1 cellular context compared by ENCODE assay signal in the genomic region with DNA sequence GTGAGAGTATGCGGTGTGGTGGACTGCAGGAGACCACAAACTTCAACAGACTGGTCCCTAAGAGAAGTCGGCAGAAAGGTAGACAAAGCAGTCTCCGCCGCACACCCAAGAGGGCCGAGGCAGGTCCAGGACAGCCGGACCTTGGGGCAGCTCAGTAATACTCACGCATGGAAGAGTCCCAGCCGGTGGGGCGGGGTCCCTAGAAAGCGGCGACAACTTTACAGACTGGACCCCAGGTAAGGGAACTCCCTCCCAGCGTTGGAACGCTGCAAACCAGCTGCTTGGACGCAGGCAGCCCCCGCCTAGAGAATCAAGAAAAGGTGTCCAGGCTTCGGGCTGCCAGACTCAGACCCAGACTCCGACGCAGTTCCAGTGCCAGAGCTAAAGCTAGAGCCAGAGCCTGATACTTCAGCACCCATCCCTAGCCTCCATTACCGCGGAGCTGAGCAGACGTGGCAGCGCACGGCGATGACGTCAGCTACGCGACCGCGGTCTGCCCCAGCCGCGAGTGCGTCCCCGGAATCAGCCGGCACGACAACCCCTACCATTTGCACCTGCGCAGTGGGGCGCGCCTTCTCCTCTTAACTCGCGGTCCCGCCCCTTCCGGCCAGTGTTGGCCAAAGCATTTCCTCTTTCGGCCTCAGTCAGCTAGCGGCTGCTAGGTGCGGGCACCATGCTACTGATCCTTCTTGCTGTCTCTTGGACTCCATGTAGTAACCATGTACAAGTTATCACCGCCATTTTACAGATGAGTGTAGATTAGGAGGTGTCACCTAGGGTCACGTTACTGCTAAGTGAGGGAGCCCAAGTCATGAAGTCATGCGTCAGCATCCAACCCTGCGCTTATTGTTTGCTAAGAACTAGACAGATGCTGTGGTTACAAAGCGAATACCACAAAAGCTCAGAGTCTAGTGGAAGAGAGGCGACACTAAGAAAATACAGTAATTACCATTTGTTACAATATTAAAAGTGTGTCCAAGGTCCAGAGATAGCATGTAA.
A peak's percentile ranks its signal among the peaks of the same experiment; 100 is the strongest.
TF ChIP-seq lines count a peak whose summit lies in the region.

A gene with protein sequence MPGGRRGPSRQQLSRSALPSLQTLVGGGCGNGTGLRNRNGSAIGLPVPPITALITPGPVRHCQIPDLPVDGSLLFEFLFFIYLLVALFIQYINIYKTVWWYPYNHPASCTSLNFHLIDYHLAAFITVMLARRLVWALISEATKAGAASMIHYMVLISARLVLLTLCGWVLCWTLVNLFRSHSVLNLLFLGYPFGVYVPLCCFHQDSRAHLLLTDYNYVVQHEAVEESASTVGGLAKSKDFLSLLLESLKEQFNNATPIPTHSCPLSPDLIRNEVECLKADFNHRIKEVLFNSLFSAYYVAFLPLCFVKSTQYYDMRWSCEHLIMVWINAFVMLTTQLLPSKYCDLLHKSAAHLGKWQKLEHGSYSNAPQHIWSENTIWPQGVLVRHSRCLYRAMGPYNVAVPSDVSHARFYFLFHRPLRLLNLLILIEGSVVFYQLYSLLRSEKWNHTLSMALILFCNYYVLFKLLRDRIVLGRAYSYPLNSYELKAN (minus strand): TSS at position 445 of the 999 bp plus-strand sequence. CDS start 1,541 bp downstream, outside the sequence.

TF ChIP-seq in HepG2, 621 proteins besides CTCF, POLR2A, EP300 and RAD21 (continued from another document and continues in another):
- TF ChIP-seq, protein P1, sequence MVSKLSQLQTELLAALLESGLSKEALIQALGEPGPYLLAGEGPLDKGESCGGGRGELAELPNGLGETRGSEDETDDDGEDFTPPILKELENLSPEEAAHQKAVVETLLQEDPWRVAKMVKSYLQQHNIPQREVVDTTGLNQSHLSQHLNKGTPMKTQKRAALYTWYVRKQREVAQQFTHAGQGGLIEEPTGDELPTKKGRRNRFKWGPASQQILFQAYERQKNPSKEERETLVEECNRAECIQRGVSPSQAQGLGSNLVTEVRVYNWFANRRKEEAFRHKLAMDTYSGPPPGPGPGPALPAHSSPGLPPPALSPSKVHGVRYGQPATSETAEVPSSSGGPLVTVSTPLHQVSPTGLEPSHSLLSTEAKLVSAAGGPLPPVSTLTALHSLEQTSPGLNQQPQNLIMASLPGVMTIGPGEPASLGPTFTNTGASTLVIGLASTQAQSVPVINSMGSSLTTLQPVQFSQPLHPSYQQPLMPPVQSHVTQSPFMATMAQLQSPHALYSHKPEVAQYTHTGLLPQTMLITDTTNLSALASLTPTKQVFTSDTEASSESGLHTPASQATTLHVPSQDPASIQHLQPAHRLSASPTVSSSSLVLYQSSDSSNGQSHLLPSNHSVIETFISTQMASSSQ (IDR thresholded peaks at IDR 0.05; ENCODE audit: low read depth), result peak; percentile 5; the same call in 1 of the 2 replicates
- TF ChIP-seq, protein P1 (CRISPR knock-in tag; IDR thresholded peaks at IDR 0.05; ENCODE audit: borderline replicate concordance), result peak; percentile 51; the same call in 1 of the 2 replicates
- TF ChIP-seq ZNF761 (CRISPR knock-in tag; conservative IDR thresholded peaks at IDR 0.05) (0 out of 2 replicates have a peak, but pooled peaks have one; percentile 63), ZNF557 (CRISPR knock-in tag; IDR thresholded peaks at IDR 0.05) (0 out of 2 replicates have a peak, but pooled peaks have one; percentile 45), ASH2L (IDR thresholded peaks at IDR 0.05; ENCODE audit: insufficient read length, low read depth, low read length) (peak; percentile 72), ZNF619 (CRISPR knock-in tag; IDR thresholded peaks at IDR 0.05) (0 out of 2 replicates have a peak, but pooled peaks have one; percentile 33), HOXA9 (CRISPR knock-in tag; IDR thresholded peaks at IDR 0.05; ENCODE audit: borderline replicate concordance) (0 out of 2 replicates have a peak, but pooled peaks have one; percentile 55), PHF5A (CRISPR knock-in tag; IDR thresholded peaks at IDR 0.05; ENCODE audit: low read depth, unreplicated experiment) (peak; percentile 39), ZNF274 (CRISPR knock-in tag; IDR thresholded peaks at IDR 0.05) (no peak; the same call in 1 of the 2 replicates), DNMT1 (CRISPR knock-in tag; IDR thresholded peaks at IDR 0.05) (no peak), KAT7 (CRISPR knock-in tag; IDR thresholded peaks at IDR 0.05; ENCODE audit: borderline replicate concordance) (peak; percentile 98), ZNF839 (CRISPR knock-in tag; IDR thresholded peaks at IDR 0.05; ENCODE audit: borderline replicate concordance) (no peak), NR1H2 (CRISPR knock-in tag; IDR thresholded peaks at IDR 0.05; ENCODE audit: borderline replicate concordance, low read depth) (no peak), ZNF510 (CRISPR knock-in tag; IDR thresholded peaks at IDR 0.05; ENCODE audit: low read depth) (0 out of 2 replicates have a peak, but pooled peaks have one; percentile 70), ELF4 (CRISPR knock-in tag; IDR thresholded peaks at IDR 0.05; ENCODE audit: borderline replicate concordance) (peak; percentile 60; the same call in 1 of the 2 replicates), TEAD3 (CRISPR knock-in tag; optimal IDR thresholded peaks at IDR 0.05; ENCODE audit: borderline replicate concordance) (peak; percentile 90), CHD4 (IDR thresholded peaks at IDR 0.05; ENCODE audit: borderline replicate concordance, low read length) (no peak)
- TF ChIP-seq, protein P2, sequence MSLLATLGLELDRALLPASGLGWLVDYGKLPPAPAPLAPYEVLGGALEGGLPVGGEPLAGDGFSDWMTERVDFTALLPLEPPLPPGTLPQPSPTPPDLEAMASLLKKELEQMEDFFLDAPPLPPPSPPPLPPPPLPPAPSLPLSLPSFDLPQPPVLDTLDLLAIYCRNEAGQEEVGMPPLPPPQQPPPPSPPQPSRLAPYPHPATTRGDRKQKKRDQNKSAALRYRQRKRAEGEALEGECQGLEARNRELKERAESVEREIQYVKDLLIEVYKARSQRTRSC (CRISPR knock-in tag; IDR thresholded peaks at IDR 0.05; ENCODE audit: low read depth), result no peak
- TF ChIP-seq, protein P3, sequence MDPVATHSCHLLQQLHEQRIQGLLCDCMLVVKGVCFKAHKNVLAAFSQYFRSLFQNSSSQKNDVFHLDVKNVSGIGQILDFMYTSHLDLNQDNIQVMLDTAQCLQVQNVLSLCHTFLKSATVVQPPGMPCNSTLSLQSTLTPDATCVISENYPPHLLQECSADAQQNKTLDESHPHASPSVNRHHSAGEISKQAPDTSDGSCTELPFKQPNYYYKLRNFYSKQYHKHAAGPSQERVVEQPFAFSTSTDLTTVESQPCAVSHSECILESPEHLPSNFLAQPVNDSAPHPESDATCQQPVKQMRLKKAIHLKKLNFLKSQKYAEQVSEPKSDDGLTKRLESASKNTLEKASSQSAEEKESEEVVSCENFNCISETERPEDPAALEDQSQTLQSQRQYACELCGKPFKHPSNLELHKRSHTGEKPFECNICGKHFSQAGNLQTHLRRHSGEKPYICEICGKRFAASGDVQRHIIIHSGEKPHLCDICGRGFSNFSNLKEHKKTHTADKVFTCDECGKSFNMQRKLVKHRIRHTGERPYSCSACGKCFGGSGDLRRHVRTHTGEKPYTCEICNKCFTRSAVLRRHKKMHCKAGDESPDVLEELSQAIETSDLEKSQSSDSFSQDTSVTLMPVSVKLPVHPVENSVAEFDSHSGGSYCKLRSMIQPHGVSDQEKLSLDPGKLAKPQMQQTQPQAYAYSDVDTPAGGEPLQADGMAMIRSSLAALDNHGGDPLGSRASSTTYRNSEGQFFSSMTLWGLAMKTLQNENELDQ (CRISPR knock-in tag; IDR thresholded peaks at IDR 0.05; ENCODE audit: borderline replicate concordance), result no peak
- TF ChIP-seq, protein P4, sequence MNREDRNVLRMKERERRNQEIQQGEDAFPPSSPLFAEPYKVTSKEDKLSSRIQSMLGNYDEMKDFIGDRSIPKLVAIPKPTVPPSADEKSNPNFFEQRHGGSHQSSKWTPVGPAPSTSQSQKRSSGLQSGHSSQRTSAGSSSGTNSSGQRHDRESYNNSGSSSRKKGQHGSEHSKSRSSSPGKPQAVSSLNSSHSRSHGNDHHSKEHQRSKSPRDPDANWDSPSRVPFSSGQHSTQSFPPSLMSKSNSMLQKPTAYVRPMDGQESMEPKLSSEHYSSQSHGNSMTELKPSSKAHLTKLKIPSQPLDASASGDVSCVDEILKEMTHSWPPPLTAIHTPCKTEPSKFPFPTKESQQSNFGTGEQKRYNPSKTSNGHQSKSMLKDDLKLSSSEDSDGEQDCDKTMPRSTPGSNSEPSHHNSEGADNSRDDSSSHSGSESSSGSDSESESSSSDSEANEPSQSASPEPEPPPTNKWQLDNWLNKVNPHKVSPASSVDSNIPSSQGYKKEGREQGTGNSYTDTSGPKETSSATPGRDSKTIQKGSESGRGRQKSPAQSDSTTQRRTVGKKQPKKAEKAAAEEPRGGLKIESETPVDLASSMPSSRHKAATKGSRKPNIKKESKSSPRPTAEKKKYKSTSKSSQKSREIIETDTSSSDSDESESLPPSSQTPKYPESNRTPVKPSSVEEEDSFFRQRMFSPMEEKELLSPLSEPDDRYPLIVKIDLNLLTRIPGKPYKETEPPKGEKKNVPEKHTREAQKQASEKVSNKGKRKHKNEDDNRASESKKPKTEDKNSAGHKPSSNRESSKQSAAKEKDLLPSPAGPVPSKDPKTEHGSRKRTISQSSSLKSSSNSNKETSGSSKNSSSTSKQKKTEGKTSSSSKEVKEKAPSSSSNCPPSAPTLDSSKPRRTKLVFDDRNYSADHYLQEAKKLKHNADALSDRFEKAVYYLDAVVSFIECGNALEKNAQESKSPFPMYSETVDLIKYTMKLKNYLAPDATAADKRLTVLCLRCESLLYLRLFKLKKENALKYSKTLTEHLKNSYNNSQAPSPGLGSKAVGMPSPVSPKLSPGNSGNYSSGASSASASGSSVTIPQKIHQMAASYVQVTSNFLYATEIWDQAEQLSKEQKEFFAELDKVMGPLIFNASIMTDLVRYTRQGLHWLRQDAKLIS (CRISPR knock-in tag; IDR thresholded peaks at IDR 0.05), result no peak; the same call in 1 of the 2 replicates
- TF ChIP-seq, protein P5, sequence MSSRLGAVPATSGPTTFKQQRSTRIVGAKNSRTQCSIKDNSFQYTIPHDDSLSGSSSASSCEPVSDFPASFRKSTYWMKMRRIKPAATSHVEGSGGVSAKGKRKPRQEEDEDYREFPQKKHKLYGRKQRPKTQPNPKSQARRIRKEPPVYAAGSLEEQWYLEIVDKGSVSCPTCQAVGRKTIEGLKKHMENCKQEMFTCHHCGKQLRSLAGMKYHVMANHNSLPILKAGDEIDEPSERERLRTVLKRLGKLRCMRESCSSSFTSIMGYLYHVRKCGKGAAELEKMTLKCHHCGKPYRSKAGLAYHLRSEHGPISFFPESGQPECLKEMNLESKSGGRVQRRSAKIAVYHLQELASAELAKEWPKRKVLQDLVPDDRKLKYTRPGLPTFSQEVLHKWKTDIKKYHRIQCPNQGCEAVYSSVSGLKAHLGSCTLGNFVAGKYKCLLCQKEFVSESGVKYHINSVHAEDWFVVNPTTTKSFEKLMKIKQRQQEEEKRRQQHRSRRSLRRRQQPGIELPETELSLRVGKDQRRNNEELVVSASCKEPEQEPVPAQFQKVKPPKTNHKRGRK (CRISPR knock-in tag; IDR thresholded peaks at IDR 0.05), result no peak; the same call in 1 of the 2 replicates
- TF ChIP-seq, protein P6, sequence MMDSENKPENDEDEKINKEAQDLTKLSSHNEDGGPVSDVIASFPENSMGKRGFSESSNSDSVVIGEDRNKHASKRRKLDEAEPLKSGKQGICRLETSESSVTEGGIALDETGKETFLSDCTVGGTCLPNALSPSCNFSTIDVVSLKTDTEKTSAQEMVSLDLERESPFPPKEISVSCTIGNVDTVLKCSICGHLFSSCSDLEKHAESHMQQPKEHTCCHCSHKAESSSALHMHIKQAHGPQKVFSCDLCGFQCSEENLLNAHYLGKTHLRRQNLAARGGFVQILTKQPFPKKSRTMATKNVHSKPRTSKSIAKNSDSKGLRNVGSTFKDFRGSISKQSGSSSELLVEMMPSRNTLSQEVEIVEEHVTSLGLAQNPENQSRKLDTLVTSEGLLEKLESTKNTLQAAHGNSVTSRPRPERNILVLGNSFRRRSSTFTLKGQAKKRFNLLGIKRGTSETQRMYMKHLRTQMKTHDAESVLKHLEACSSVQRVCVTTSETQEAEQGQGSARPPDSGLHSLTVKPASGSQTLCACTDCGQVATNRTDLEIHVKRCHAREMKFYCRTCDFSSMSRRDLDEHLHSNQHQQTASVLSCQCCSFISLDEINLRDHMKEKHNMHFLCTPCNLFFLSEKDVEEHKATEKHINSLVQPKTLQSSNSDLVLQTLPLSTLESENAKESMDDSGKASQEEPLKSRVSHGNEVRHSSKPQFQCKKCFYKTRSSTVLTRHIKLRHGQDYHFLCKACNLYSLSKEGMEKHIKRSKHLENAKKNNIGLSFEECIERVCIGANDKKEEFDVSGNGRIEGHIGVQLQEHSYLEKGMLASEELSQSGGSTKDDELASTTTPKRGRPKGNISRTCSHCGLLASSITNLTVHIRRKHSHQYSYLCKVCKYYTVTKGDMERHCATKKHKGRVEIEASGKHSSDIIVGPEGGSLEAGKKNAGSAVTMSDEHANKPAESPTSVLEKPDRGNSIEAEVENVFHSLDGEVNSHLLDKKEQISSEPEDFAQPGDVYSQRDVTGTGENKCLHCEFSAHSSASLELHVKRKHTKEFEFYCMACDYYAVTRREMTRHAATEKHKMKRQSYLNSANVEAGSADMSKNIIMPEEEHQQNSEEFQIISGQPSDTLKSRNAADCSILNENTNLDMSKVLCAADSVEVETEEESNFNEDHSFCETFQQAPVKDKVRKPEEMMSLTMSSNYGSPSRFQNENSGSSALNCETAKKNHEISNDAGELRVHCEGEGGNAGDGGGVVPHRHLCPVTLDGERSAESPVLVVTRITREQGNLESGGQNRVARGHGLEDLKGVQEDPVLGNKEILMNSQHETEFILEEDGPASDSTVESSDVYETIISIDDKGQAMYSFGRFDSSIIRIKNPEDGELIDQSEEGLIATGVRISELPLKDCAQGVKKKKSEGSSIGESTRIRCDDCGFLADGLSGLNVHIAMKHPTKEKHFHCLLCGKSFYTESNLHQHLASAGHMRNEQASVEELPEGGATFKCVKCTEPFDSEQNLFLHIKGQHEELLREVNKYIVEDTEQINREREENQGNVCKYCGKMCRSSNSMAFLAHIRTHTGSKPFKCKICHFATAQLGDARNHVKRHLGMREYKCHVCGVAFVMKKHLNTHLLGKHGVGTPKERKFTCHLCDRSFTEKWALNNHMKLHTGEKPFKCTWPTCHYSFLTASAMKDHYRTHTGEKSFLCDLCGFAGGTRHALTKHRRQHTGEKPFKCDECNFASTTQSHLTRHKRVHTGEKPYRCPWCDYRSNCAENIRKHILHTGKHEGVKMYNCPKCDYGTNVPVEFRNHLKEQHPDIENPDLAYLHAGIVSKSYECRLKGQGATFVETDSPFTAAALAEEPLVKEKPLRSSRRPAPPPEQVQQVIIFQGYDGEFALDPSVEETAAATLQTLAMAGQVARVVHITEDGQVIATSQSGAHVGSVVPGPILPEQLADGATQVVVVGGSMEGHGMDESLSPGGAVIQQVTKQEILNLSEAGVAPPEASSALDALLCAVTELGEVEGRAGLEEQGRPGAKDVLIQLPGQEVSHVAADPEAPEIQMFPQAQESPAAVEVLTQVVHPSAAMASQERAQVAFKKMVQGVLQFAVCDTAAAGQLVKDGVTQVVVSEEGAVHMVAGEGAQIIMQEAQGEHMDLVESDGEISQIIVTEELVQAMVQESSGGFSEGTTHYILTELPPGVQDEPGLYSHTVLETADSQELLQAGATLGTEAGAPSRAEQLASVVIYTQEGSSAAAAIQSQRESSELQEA (CRISPR knock-in tag; IDR thresholded peaks at IDR 0.05; ENCODE audit: not compliant biosample characterization), result no peak
